17 cellular contexts compared by ENCODE assay signal in the genomic region with DNA sequence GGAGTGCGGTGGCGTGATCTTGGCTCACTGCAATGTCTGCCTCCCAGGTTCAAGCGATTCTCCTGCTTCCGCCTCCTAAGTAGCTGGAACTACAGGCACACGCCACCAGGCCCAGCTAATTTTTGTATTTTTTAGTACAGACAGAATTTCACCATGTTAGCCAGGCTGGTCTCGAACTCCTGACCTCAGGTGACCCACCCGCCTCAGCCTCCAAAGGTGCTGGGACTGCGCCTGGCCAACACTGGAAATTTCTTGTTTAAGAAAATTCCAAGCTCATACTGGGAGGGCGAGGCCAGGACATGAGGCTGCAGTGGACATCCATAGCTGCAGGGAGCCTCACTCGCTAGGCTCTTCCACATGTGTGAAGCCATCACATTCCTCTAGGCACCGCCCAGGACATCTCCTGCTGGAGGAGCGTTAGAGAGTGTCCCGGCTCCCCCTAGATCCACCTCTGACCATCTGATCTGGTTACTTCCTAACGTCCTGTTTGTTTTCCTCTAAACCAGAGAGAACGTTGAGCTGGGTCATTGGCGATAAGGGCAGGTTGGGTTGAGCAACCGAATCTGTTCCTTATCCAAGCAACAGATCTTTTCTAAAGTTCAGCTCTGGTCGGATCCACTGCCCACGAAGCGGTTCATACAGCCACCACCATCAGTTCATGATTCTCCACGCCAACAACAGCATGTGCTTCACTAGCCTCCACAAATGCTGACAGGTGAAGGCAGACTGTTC.
DNase-seq lines count a peak whose midpoint lies in the region; ATAC-seq and TF ChIP-seq lines count a peak whose summit lies in the region.
"Had no signal": no experiment of that assay in that cellular context is flagged by ENCODE, and none has a peak within 500 bp of the region (broad histone marks: within the 10 kb centered on the region; RNA-seq: fewer than 3 reads in every experiment).

No MANE protein-coding gene starts in this region.

- H3K4me3 ChIP-seq in GM23338 = no peak overlapping the region
- H3K4me3 ChIP-seq in endodermal cell (ENCODE audit: low read length) = no peak overlapping the region
- H3K4me3 ChIP-seq in neural progenitor cell = no peak overlapping the region
- H3K4me3 ChIP-seq: HAP-1, left lung, MG63, prostate gland had no signal

- H3K9me3 ChIP-seq in endodermal cell (ENCODE audit: control insufficient read depth, low read length) = no peaks in the 10 kb centered on the region
- H3K9me3 ChIP-seq in neural progenitor cell (ENCODE audit: low read depth) = no peaks in the 10 kb centered on the region
- H3K9me3 ChIP-seq: HAP-1, left lung, prostate gland had no signal

- ATAC-seq in GM23338 = peak; percentile 7; the same call in 2 of the 3 replicates
- ATAC-seq: left lung, PC-3 had no signal

- no peak overlapping the region for H3K4me2 ChIP-seq in GM23338
- no peak overlapping the region for H3K4me2 ChIP-seq in neural progenitor cell

- H3K9ac ChIP-seq in endodermal cell (ENCODE audit: extremely low read depth, low read length, poor library complexity, severe bottlenecking) (no peak overlapping the region), neural progenitor cell (no peak overlapping the region)

- H3K4me1 ChIP-seq in GM23338 (ENCODE audit: insufficient read depth) (peaks cover 27% of the 10 kb centered on the region), endodermal cell (ENCODE audit: control insufficient read depth, insufficient read depth, low read length) (peaks cover 12% of the 10 kb centered on the region), neural progenitor cell (peaks cover 36% of the 10 kb centered on the region)
- H3K4me1 ChIP-seq: prostate gland had no signal

- H3K27me3 ChIP-seq in GM23338 (ENCODE audit: insufficient read depth) (no peaks in the 10 kb centered on the region), endodermal cell (ENCODE audit: control insufficient read depth, insufficient read depth, low read length, poor library complexity, severe bottlenecking) (no peaks in the 10 kb centered on the region), neural progenitor cell (no peaks in the 10 kb centered on the region)
- H3K27me3 ChIP-seq: left lung, MG63 had no signal

- H3K79me2 ChIP-seq in GM23338 (replicated peaks; ENCODE audit: insufficient read depth) = no peaks in the 10 kb centered on the region
- no peaks in the 10 kb centered on the region for H3K79me2 ChIP-seq in neural progenitor cell (ENCODE audit: low read depth)

- no peaks in the 10 kb centered on the region for H4K20me1 ChIP-seq in GM23338 (replicated peaks; ENCODE audit: insufficient read depth)
- H4K20me1 ChIP-seq in neural progenitor cell (ENCODE audit: low read depth) = no peaks in the 10 kb centered on the region

- DNase-seq in GM23338 (ENCODE audit: low spot score) (peak; percentile 35), MV-4-11 (lab: John Stamatoyannopoulos, UW) (peak; percentile 72), endodermal cell (peak; percentile 84), neural progenitor cell (ENCODE audit: low spot score) (peak; percentile 15), DMS79 (lab: John Stamatoyannopoulos, UW) (no peak), DMS 273 (lab: John Stamatoyannopoulos, UW; ENCODE audit: unreplicated experiment) (no peak), NCI-H2107 (lab: John Stamatoyannopoulos, UW) (no peak)
- DNase-seq in activated CD4-positive, alpha-beta T cell treated with anti-CD3 and anti-CD28 coated beads for 4 hours = no peak
- DNase-seq: activated CD4-positive, alpha-beta T cell treated with anti-CD3 and anti-CD28 coated beads, Interleukin-2, amount 10 ng/mL, durations not matched to agents 7 days and 5 days; activated naive CD4-positive, alpha-beta T cell treated with anti-CD3 and anti-CD28 coated beads, Interleukin-2, amount 10 ng/mL, durations not matched to agents 7 days and 5 days; hypothalamus; left lung; NCI-H2081 had no signal

- H3F3A ChIP-seq in GM23338 (replicated peaks; ENCODE audit: low read depth) (peaks cover 5% of the 10 kb centered on the region; the same call in 1 of the 2 replicates), neural progenitor cell (ENCODE audit: low read depth) (peaks cover 32% of the 10 kb centered on the region)

- 88% methylated on average over 16 to 21 of the region's 21 CpGs for WGBS in endodermal cell (ENCODE audit: insufficient coverage in 1 of 2, insufficient read length in 1 of 2), 2 experiments

- peak overlapping the region; percentile 94 for H2AFZ ChIP-seq in GM23338
- H2AFZ ChIP-seq in neural progenitor cell (replicated peaks) = no peak overlapping the region

- H3K27ac ChIP-seq in GM23338 (ENCODE audit: low read depth) (no peak overlapping the region), endodermal cell (ENCODE audit: low read depth, low read length) (no peak overlapping the region), neural progenitor cell (no peak overlapping the region)
- H3K27ac ChIP-seq: left lung, prostate gland had no signal

- H3K9me3 Mint-ChIP-seq in GM23338 (no peaks in the 10 kb centered on the region), endodermal cell (no peaks in the 10 kb centered on the region), neural progenitor cell (peaks cover 7% of the 10 kb centered on the region)
- H3K9me3 Mint-ChIP-seq: activated CD4-positive, alpha-beta T cell treated with anti-CD3 and anti-CD28 coated beads, Interleukin-2, amount 10 ng/mL, durations not matched to agents 7 days and 5 days; activated naive CD4-positive, alpha-beta T cell treated with anti-CD3 and anti-CD28 coated beads, Interleukin-2, amount 10 ng/mL, durations not matched to agents 7 days and 5 days had no signal

- peaks cover 42% of the 10 kb centered on the region for H3K4me1 Mint-ChIP-seq in GM23338
- peaks cover 34% of the 10 kb centered on the region for H3K4me1 Mint-ChIP-seq in endodermal cell
- peaks cover 42% of the 10 kb centered on the region for H3K4me1 Mint-ChIP-seq in neural progenitor cell
- H3K4me1 Mint-ChIP-seq: activated naive CD4-positive, alpha-beta T cell treated with anti-CD3 and anti-CD28 coated beads, Interleukin-2, amount 10 ng/mL, durations not matched to agents 7 days and 5 days had no signal

- H3K36me3 ChIP-seq in GM23338 (ENCODE audit: insufficient read depth) (no peaks in the 10 kb centered on the region), endodermal cell (ENCODE audit: control insufficient read depth, insufficient read depth, low read length) (no peaks in the 10 kb centered on the region), neural progenitor cell (no peaks in the 10 kb centered on the region)
- H3K36me3 ChIP-seq: HAP-1, left lung, MG63, prostate gland had no signal

- H3K4me3 Mint-ChIP-seq in GM23338 (no peak overlapping the region), endodermal cell (no peak overlapping the region), neural progenitor cell (no peak overlapping the region)
- H3K4me3 Mint-ChIP-seq: activated CD4-positive, alpha-beta T cell treated with anti-CD3 and anti-CD28 coated beads, Interleukin-2, amount 10 ng/mL, durations not matched to agents 7 days and 5 days; activated naive CD4-positive, alpha-beta T cell treated with anti-CD3 and anti-CD28 coated beads, Interleukin-2, amount 10 ng/mL, durations not matched to agents 7 days and 5 days had no signal

- 0 out of 4 replicates have a peak, but pooled peaks of 1 of the 2 experiments have one; percentile 4 for TF ChIP-seq CTCF in GM23338 (conservative IDR thresholded peaks at IDR 0.05; ENCODE audit: low read depth in 2 of 2)
- no peak for TF ChIP-seq CTCF in endodermal cell (conservative IDR thresholded peaks at IDR 0.05)
- no peak for TF ChIP-seq CTCF in neural progenitor cell (IDR thresholded peaks at IDR 0.05)

- H3K27ac Mint-ChIP-seq in GM23338 (no peak overlapping the region), endodermal cell (no peak overlapping the region), neural progenitor cell (no peak overlapping the region)
- H3K27ac Mint-ChIP-seq: activated CD4-positive, alpha-beta T cell treated with anti-CD3 and anti-CD28 coated beads, Interleukin-2, amount 10 ng/mL, durations not matched to agents 7 days and 5 days; activated naive CD4-positive, alpha-beta T cell treated with anti-CD3 and anti-CD28 coated beads, Interleukin-2, amount 10 ng/mL, durations not matched to agents 7 days and 5 days had no signal

- H3K27me3 Mint-ChIP-seq in GM23338 (ENCODE audit: insufficient read depth, low read depth, poor library complexity) = peaks cover 14% of the 10 kb centered on the region
- H3K27me3 Mint-ChIP-seq in endodermal cell (ENCODE audit: insufficient read depth) = peaks cover 15% of the 10 kb centered on the region
- peaks cover 11% of the 10 kb centered on the region for H3K27me3 Mint-ChIP-seq in neural progenitor cell (ENCODE audit: insufficient read depth, low read depth)

- H3K9me2 ChIP-seq in GM23338 (ENCODE audit: insufficient read depth) = no peaks in the 10 kb centered on the region

- H3K36me3 Mint-ChIP-seq in GM23338 (ENCODE audit: low read depth) (no peaks in the 10 kb centered on the region), endodermal cell (ENCODE audit: low read depth) (no peaks in the 10 kb centered on the region), neural progenitor cell (no peaks in the 10 kb centered on the region)
- H3K36me3 Mint-ChIP-seq: activated naive CD4-positive, alpha-beta T cell treated with anti-CD3 and anti-CD28 coated beads, Interleukin-2, amount 10 ng/mL, durations not matched to agents 7 days and 5 days had no signal

TF ChIP-seq in GM23338, 12 proteins besides CTCF, POLR2A, EP300 and RAD21 (continues in another document):
- no peak for TF ChIP-seq JUNB (IDR thresholded peaks at IDR 0.05; ENCODE audit: unreplicated experiment)

Comparison
In these comparisons a context has a peak if more than half of its experiments do, and no peak if none do; other contexts are left out.
1. DNase-seq: peak in GM23338 (single experiment), MV-4-11 (single experiment), endodermal cell (single experiment) and neural progenitor cell (single experiment); none in DMS79 (single experiment), activated CD4-positive, alpha-beta T cell treated with anti-CD3 and anti-CD28 coated beads for 4 hours (0 of 2), DMS 273 (single experiment) and NCI-H2107 (single experiment).